In the genomic region with DNA sequence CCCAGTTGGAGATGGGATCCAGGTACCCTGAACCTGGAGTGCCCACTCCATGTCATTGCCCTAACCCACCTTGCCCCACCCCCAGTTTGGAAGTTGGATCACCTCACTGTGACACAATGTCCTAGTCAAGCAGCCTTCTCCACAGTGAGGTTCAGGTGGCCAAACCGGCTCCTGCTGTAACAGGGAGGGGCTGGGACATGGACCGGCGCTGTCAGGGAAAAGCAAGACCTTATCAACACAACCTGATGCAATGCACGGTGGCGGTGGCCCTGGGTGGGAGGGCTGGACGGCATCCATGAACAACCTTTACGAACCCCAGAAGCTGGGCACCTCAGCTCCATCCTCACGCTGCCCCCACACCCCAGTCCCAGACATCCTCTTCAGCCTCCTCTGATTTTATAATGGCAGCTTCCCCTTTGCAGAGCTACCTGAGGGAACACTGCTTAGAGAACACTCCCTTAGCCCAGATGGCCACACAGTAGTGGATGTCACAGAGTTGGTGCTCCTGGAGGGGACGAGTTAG, we compare ENCODE assay signal across 40 cellular contexts. TPM values are rescaled to one million over a fixed set of nuclear protein-coding genes. Genes with fewer than 3 reads are reported as not detected.
"Had no signal": no experiment of that assay in that cellular context is flagged by ENCODE, and none has a peak within 500 bp of the region (broad histone marks: within the 10 kb centered on the region; RNA-seq: fewer than 3 reads in every experiment).

No MANE protein-coding gene starts in this region.

- H3K36me3 ChIP-seq: brain microvascular endothelial cell, esophagus squamous epithelium, gastroesophageal sphincter, WERI-Rb-1 had no signal

- H3K4me1 Mint-ChIP-seq: activated T-helper 17 cell treated with anti-CD3 and anti-CD28 coated beads, Interleukin-2, amount 50 U/mL, for 72 hours had no signal

- H3K36me3 Mint-ChIP-seq: activated naive CD8-positive, alpha-beta T cell; T-cell had no signal

- H3K27ac Mint-ChIP-seq: activated B cell treated with CpG ODN at 0.5 μM for 24 hours; activated CD8-positive, alpha-beta T cell treated with anti-CD3 and anti-CD28 coated beads for 36 hours; activated naive CD8-positive, alpha-beta T cell; activated T-helper 17 cell treated with anti-CD3 and anti-CD28 coated beads, Interleukin-2, amount 50 U/mL, for 72 hours; dendritic cell treated with granulocyte-macrophage colony-stimulating factor and Interleukin-4, amounts not matched to agents 40 ng/mL and 50 ng/mL, for 4 days; effector memory CD8-positive, alpha-beta T cell; T-cell; T-helper 17 cell; T-helper 2 cell treated with Interferon-gamma antibody and Interleukin-4, amounts not matched to agents 5 μg/mL and 100 μg/mL, for 36 hours had no signal

- ATAC-seq: activated CD4-positive, CD25-positive, alpha-beta regulatory T cell treated with anti-CD3 and anti-CD28 coated beads, Interleukin-2, amount 50 U/mL, for 24 hours; activated CD8-positive, alpha-beta T cell treated with anti-CD3 and anti-CD28 coated beads for 36 hours; activated T-cell treated with anti-CD3 and anti-CD28 coated beads, Interleukin-2, amount 50 U/mL, for 4 hours; activated T-helper 17 cell treated with anti-CD3 and anti-CD28 coated beads, Interleukin-2, amount 50 U/mL, for 72 hours; effector memory CD8-positive, alpha-beta T cell; gastroesophageal sphincter; T-cell; T-helper 17 cell had no signal

- H3K4me3 Mint-ChIP-seq: activated B cell treated with CpG ODN at 0.5 μM for 24 hours; activated CD8-positive, alpha-beta T cell treated with anti-CD3 and anti-CD28 coated beads for 36 hours; activated naive CD8-positive, alpha-beta T cell; activated T-cell treated with anti-CD3 and anti-CD28 coated beads, Interleukin-2, amount 50 U/mL, for 4 hours; activated T-helper 17 cell treated with anti-CD3 and anti-CD28 coated beads, Interleukin-2, amount 50 U/mL, for 72 hours; central memory CD8-positive, alpha-beta T cell; dendritic cell treated with granulocyte-macrophage colony-stimulating factor and Interleukin-4, amounts not matched to agents 40 ng/mL and 50 ng/mL, for 4 days; effector memory CD8-positive, alpha-beta T cell; T-cell; T-helper 17 cell; T-helper 2 cell treated with Interferon-gamma antibody and Interleukin-4, amounts not matched to agents 5 μg/mL and 100 μg/mL, for 36 hours had no signal

- H3K9me3 Mint-ChIP-seq: activated B cell treated with CpG ODN at 0.5 μM for 24 hours; activated CD8-positive, alpha-beta T cell treated with anti-CD3 and anti-CD28 coated beads for 36 hours; activated T-cell treated with anti-CD3 and anti-CD28 coated beads, Interleukin-2, amount 50 U/mL, for 4 hours; activated T-helper 17 cell treated with anti-CD3 and anti-CD28 coated beads, Interleukin-2, amount 50 U/mL, for 72 hours; central memory CD8-positive, alpha-beta T cell; dendritic cell treated with granulocyte-macrophage colony-stimulating factor and Interleukin-4, amounts not matched to agents 40 ng/mL and 50 ng/mL, for 4 days; effector memory CD8-positive, alpha-beta T cell; T-cell; T-helper 2 cell treated with Interferon-gamma antibody and Interleukin-4, amounts not matched to agents 5 μg/mL and 100 μg/mL, for 36 hours had no signal

- DNase-seq: activated B cell treated with CpG ODN at 0.5 μM for 24 hours; activated CD4-positive, alpha-beta T cell treated with anti-CD3 and anti-CD28 coated beads for 48 hours; activated CD4-positive, alpha-beta T cell treated with anti-CD3 and anti-CD28 coated beads, Interleukin-2, amount 50 U/mL, for 1 hour; activated CD4-positive, alpha-beta T cell treated with anti-CD3 and anti-CD28 coated beads, Interleukin-2, amount 50 U/mL, for 48 hours; activated CD8-positive, alpha-beta memory T cell treated with anti-CD3 and anti-CD28 coated beads for 24 hours; activated CD8-positive, alpha-beta T cell treated with anti-CD3 and anti-CD28 coated beads for 36 hours; activated effector memory CD4-positive, alpha-beta T cell treated with Interleukin-2 at 50 U/mL for 16 hours; activated gamma-delta T cell treated with Interleukin-2 at 50 U/mL for 16 hours; activated naive CD4-positive, alpha-beta T cell treated with anti-CD3 and anti-CD28 coated beads, Interleukin-2, amount 50 U/mL, for 16 hours; activated naive CD4-positive, alpha-beta T cell treated with Interleukin-2 at 50 U/mL for 16 hours; activated T-cell treated with anti-CD3 and anti-CD28 coated beads, Interleukin-2, amount 50 U/mL, for 4 hours; amniotic stem cell; anterior cingulate cortex; brain microvascular endothelial cell; dorsolateral prefrontal cortex; effector memory CD8-positive, alpha-beta T cell; erythroblast; esophagus squamous epithelium; foreskin melanocyte; SW 1271; T-cell; T-helper 17 cell; T1000; WERI-Rb-1 had no signal

- H3K4me3 ChIP-seq: coronary artery, dorsolateral prefrontal cortex, esophagus squamous epithelium, gastroesophageal sphincter had no signal

- H3K27ac ChIP-seq: brain microvascular endothelial cell, coronary artery, dorsolateral prefrontal cortex, esophagus squamous epithelium, gastroesophageal sphincter, WERI-Rb-1 had no signal

- H3K9me3 ChIP-seq: esophagus squamous epithelium, gastroesophageal sphincter had no signal

RNA-seq across cellular contexts. Expression of gene KRTDAP, which starts 1.6 kb away (rescaled TPM):
- total RNA-seq: activated B cell treated with CpG ODN at 0.5 μM for 24 hours; activated CD8-positive, alpha-beta T cell treated with anti-CD3 and anti-CD28 coated beads for 36 hours; activated T-cell treated with anti-CD3 and anti-CD28 coated beads, Interleukin-2, amount 50 U/mL, for 4 hours; activated T-helper 17 cell treated with anti-CD3 and anti-CD28 coated beads, Interleukin-2, amount 50 U/mL, for 72 hours; astrocyte; bronchial epithelial cell; cardiac septum; cerebellum; fibroblast of lung; fibroblast of villous mesenchyme; gastroesophageal sphincter; glomerular endothelial cell; T-cell; T-helper 17 cell had no signal
- polyA plus RNA-seq: fibroblast of lung had no signal

RNA-seq across cellular contexts. Expression of gene DMKN, which starts 21.6 kb away (rescaled TPM):
- total RNA-seq: glomerular endothelial cell, T-helper 17 cell had no signal

RNA-seq across cellular contexts. Expression of gene SBSN, which starts 36.2 kb away (rescaled TPM):
- total RNA-seq: activated B cell treated with CpG ODN at 0.5 μM for 24 hours; activated CD8-positive, alpha-beta T cell treated with anti-CD3 and anti-CD28 coated beads for 36 hours; activated T-cell treated with anti-CD3 and anti-CD28 coated beads, Interleukin-2, amount 50 U/mL, for 4 hours; activated T-helper 17 cell treated with anti-CD3 and anti-CD28 coated beads, Interleukin-2, amount 50 U/mL, for 72 hours; cardiac septum; cerebellum; fibroblast of villous mesenchyme; glomerular endothelial cell; T-helper 17 cell had no signal

RNA-seq across cellular contexts. Expression of gene GAPDHS, which starts 41.4 kb away (rescaled TPM):
- total RNA-seq: activated B cell treated with CpG ODN at 0.5 μM for 24 hours; activated CD8-positive, alpha-beta T cell treated with anti-CD3 and anti-CD28 coated beads for 36 hours; activated T-cell treated with anti-CD3 and anti-CD28 coated beads, Interleukin-2, amount 50 U/mL, for 4 hours; activated T-helper 17 cell treated with anti-CD3 and anti-CD28 coated beads, Interleukin-2, amount 50 U/mL, for 72 hours; astrocyte; bronchial epithelial cell; cardiac septum; cerebellum; esophagus squamous epithelium; fibroblast of lung; fibroblast of villous mesenchyme; gastroesophageal sphincter; glomerular endothelial cell; T-cell; T-helper 17 cell had no signal
- polyA plus RNA-seq: adipose tissue, fibroblast of lung had no signal

RNA-seq across cellular contexts. Expression of gene FFAR2, which starts 43.8 kb away (rescaled TPM):
- total RNA-seq: activated B cell treated with CpG ODN at 0.5 μM for 24 hours; activated CD8-positive, alpha-beta T cell treated with anti-CD3 and anti-CD28 coated beads for 36 hours; activated T-cell treated with anti-CD3 and anti-CD28 coated beads, Interleukin-2, amount 50 U/mL, for 4 hours; activated T-helper 17 cell treated with anti-CD3 and anti-CD28 coated beads, Interleukin-2, amount 50 U/mL, for 72 hours; astrocyte; bronchial epithelial cell; cerebellum; fibroblast of lung; fibroblast of villous mesenchyme; glomerular endothelial cell; T-cell had no signal
- polyA plus RNA-seq: fibroblast of lung had no signal
